Comparison of ENCODE assay signal across 12 cellular contexts in the genomic region with DNA sequence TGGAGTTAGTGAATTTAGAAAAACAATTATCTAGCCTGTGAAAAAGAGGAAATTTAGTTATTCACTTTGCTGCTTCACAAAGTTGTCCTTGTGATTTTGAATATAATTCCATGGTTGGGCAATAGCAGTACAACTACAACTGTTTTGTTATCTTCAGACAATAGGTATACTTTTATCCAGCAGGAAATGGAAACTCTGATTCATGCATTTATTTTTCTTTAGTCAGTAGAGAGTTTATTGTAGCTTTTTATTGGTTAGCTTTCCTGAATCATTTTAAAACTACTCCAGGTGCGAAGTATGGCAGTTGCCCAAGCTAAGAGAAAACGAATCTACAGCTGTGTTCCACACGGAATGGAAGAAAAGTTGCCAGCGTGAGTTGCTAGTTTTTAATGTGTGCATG.
A peak's percentile ranks its signal among the peaks of the same experiment; 100 is the strongest.
DNase-seq lines count a peak whose midpoint lies in the region; ATAC-seq, FAIRE-seq and TF ChIP-seq lines count a peak whose summit lies in the region.
"Had no signal": no experiment of that assay in that cellular context is flagged by ENCODE, and none has a peak within 500 bp of the region (broad histone marks: within the 10 kb centered on the region; RNA-seq: fewer than 3 reads in every experiment).

No MANE protein-coding gene starts in this region.

- DNase-seq in A549 (ENCODE audit: low read depth in 1 of 2, low spot score in 1 of 2) (peak in 1 of 2 experiments; percentile 54), LHCN-M2 (ENCODE audit: low read depth) (peak; percentile 84), colonic mucosa (peak; percentile 57), CD14-positive monocyte (ENCODE audit: low spot score) (no peak), NCI-H345 treated with DMSO at 0.1 percent for 48 hours (lab: John Stamatoyannopoulos, UW; ENCODE audit: unreplicated experiment) (no peak), T-helper 1 cell (no peak)
- DNase-seq: CD4-positive, alpha-beta T cell; NCI-H1105 treated with DMSO at 0.1 percent for 48 hours; stimulated activated naive B cell treated with anti-CD40 and anti-IgM and Interleukin-4, amounts not matched to agents 10 μg/mL and 1 μg/mL and 100 μg/mL, for 72 hours; T-helper 9 cell had no signal

- 5% methylated on average over 4 of the region's 4 CpGs for WGBS in A549 (ENCODE audit: missing lambda C conversion rate)
- WGBS in mesodermal cell (ENCODE audit: insufficient coverage in 2 of 2), 2 experiments = 91 to 100% methylated on average over 4 of the region's 4 CpGs

- CTCF ChIA-PET in A549 (lab: Yijun Ruan, JAX) = interaction anchor here (0.7 to 2.8 kb wide), 11 partner anchors 8 to 162 kb away, joined by 3 to 15 read pairs (median 5); a partner anchor contains a TSS

- FAIRE-seq in A549 (lab: Jason Lieb, UNC) = peak; percentile 84

- H3K27me3 ChIP-seq in colonic mucosa = no peaks in the 10 kb centered on the region

- TF ChIP-seq EP300 in A549 (IDR thresholded peaks at IDR 0.05) = no peak

- H3K9ac ChIP-seq in colonic mucosa (ENCODE audit: low read depth in 2 of 2, low read length in 2 of 2) = no peak overlapping the region

- peak; percentile 32 to 48; a peak in 2 of 6 replicates for ATAC-seq in A549
- no peak for ATAC-seq in HG03025 (IDR thresholded peaks at IDR 0.05; ENCODE audit: low FRiP score, unreplicated experiment)
- ATAC-seq: stimulated activated naive B cell treated with anti-CD40 and anti-IgM and Interleukin-4, amounts not matched to agents 10 μg/mL and 1 μg/mL and 100 μg/mL, for 72 hours had no signal

- TF ChIP-seq CTCF in A549 (IDR thresholded peaks at IDR 0.05) (no peak), colonic mucosa (IDR thresholded peaks at IDR 0.05) (no peak), CD14-positive monocyte (IDR thresholded peaks at IDR 0.05) (no peak)

- peak overlapping the region; percentile 64 for H3K4me2 ChIP-seq in A549

- H3K4me3 Mint-ChIP-seq in CD14-positive monocyte = no peak overlapping the region
- H3K4me3 Mint-ChIP-seq: CD4-positive, alpha-beta T cell; stimulated activated naive B cell treated with anti-CD40 and anti-IgM and Interleukin-4, amounts not matched to agents 10 μg/mL and 1 μg/mL and 100 μg/mL, for 72 hours had no signal

- no peak for TF ChIP-seq POLR2A in A549 (IDR thresholded peaks at IDR 0.05; ENCODE audit: low read length)

- H3K36me3 ChIP-seq in colonic mucosa (no peaks in the 10 kb centered on the region), mesodermal cell (ENCODE audit: control insufficient read depth, insufficient read depth, low read length) (peaks cover 20% of the 10 kb centered on the region)

- peaks cover 76% of the 10 kb centered on the region for H3K4me1 ChIP-seq in A549
- H3K4me1 ChIP-seq in colonic mucosa = no peaks in the 10 kb centered on the region
- H3K4me1 ChIP-seq in mesodermal cell (ENCODE audit: control insufficient read depth, insufficient read depth, low read length, poor library complexity, severe bottlenecking) = peaks cover 31% of the 10 kb centered on the region

- no peaks in the 10 kb centered on the region for H3K36me3 Mint-ChIP-seq in CD14-positive monocyte
- H3K36me3 Mint-ChIP-seq: stimulated activated naive B cell treated with anti-CD40 and anti-IgM and Interleukin-4, amounts not matched to agents 10 μg/mL and 1 μg/mL and 100 μg/mL, for 72 hours had no signal

- H3K4me3 ChIP-seq in A549 (no peak overlapping the region), colonic mucosa (no peak overlapping the region), mesodermal cell (ENCODE audit: extremely low read depth, insufficient read depth, low read length, poor library complexity, severe bottlenecking) (no peak overlapping the region)

- H3K27ac ChIP-seq in A549 = peak overlapping the region; percentile 64 to 79
- H3K27ac ChIP-seq in colonic mucosa = peak overlapping the region; percentile 54
- peak overlapping the region; percentile 93 for H3K27ac ChIP-seq in mesodermal cell (ENCODE audit: low read depth, low read length, severe bottlenecking)

- intact Hi-C loops in colonic mucosa (cut with DNase I) (loop anchor here (10.0 kb wide), 1 partner anchor 90 kb away; no protein-coding TSS in a partner anchor), CD14-positive monocyte (cut with micrococcal nuclease) (no loop called here)

- H3K9me3 ChIP-seq in A549 = no peaks in the 10 kb centered on the region
- H3K9me3 ChIP-seq in colonic mucosa = no peaks in the 10 kb centered on the region
- no peaks in the 10 kb centered on the region for H3K9me3 ChIP-seq in mesodermal cell (ENCODE audit: control insufficient read depth, low read length)

- POLR2A ChIA-PET in A549 (lab: Yijun Ruan, JAX) = interaction anchor here (0.9 to 2.1 kb wide), 3 partner anchors 21 to 197 kb away, joined by 3 to 8 read pairs (median 3); a partner anchor contains a TSS

- no peaks in the 10 kb centered on the region for H3K4me1 Mint-ChIP-seq in CD14-positive monocyte
- H3K4me1 Mint-ChIP-seq: stimulated activated naive B cell treated with anti-CD40 and anti-IgM and Interleukin-4, amounts not matched to agents 10 μg/mL and 1 μg/mL and 100 μg/mL, for 72 hours had no signal

- no peak overlapping the region for H3K27ac Mint-ChIP-seq in CD14-positive monocyte
- H3K27ac Mint-ChIP-seq: CD4-positive, alpha-beta T cell; stimulated activated naive B cell treated with anti-CD40 and anti-IgM and Interleukin-4, amounts not matched to agents 10 μg/mL and 1 μg/mL and 100 μg/mL, for 72 hours had no signal

- TF ChIP-seq RAD21 in A549 (conservative IDR thresholded peaks at IDR 0.05 in 1 of 2, IDR thresholded peaks at IDR 0.05 in 1 of 2) = no peak

- H3K9me3 Mint-ChIP-seq in CD14-positive monocyte = no peaks in the 10 kb centered on the region
- H3K9me3 Mint-ChIP-seq: CD4-positive, alpha-beta T cell; stimulated activated naive B cell treated with anti-CD40 and anti-IgM and Interleukin-4, amounts not matched to agents 10 μg/mL and 1 μg/mL and 100 μg/mL, for 72 hours had no signal

- H3K27me3 Mint-ChIP-seq in CD14-positive monocyte (ENCODE audit: low read depth in 3 of 3) = peaks cover 12 to 44% (median 12%) of the 10 kb centered on the region in 3 donors

TF ChIP-seq in A549, 52 proteins besides CTCF, POLR2A, EP300 and RAD21:
- no peak for TF ChIP-seq FOXS1 (CRISPR knock-in tag; IDR thresholded peaks at IDR 0.05)
- no peak for TF ChIP-seq HOXB5 (CRISPR knock-in tag; IDR thresholded peaks at IDR 0.05)
- no peak for TF ChIP-seq MAFK (IDR thresholded peaks at IDR 0.05; ENCODE audit: partially characterized antibody)
- peak; percentile 71 for TF ChIP-seq JUNB (IDR thresholded peaks at IDR 0.05)
- TF ChIP-seq KDM1A (IDR thresholded peaks at IDR 0.05; ENCODE audit: low read depth) = no peak
- peak; percentile 32; the same call in 1 of the 2 replicates for TF ChIP-seq GATA3 (IDR thresholded peaks at IDR 0.05; ENCODE audit: borderline replicate concordance)
- no peak for TF ChIP-seq SREBF2 (IDR thresholded peaks at IDR 0.05)
- TF ChIP-seq FOSL2 (IDR thresholded peaks at IDR 0.05) = no peak
- TF ChIP-seq FOSL2 (CRISPR knock-in tag; IDR thresholded peaks at IDR 0.05) = peak; percentile 67
- TF ChIP-seq TP53 (CRISPR knock-in tag; IDR thresholded peaks at IDR 0.05) = no peak
- peak; percentile 72 to 84; a peak in 3 of 4 replicates for TF ChIP-seq CEBPB (IDR thresholded peaks at IDR 0.05)
- TF ChIP-seq MYC (IDR thresholded peaks at IDR 0.05; ENCODE audit: borderline replicate concordance, low read length) = no peak

Comparison
In these comparisons a context has a peak if more than half of its experiments do, and no peak if none do; other contexts are left out.
1. DNase-seq: peak in LHCN-M2 (single experiment) and colonic mucosa (single experiment); none in CD14-positive monocyte (single experiment), NCI-H345 treated with DMSO at 0.1 percent for 48 hours (single experiment) and T-helper 1 cell (0 of 5).
2. Peak in every context shown above with its lines, with median percentiles within 50 percentile points of each other: H3K27ac ChIP-seq.